ENCODE assay signal across 1 cellular context in the genomic region with DNA sequence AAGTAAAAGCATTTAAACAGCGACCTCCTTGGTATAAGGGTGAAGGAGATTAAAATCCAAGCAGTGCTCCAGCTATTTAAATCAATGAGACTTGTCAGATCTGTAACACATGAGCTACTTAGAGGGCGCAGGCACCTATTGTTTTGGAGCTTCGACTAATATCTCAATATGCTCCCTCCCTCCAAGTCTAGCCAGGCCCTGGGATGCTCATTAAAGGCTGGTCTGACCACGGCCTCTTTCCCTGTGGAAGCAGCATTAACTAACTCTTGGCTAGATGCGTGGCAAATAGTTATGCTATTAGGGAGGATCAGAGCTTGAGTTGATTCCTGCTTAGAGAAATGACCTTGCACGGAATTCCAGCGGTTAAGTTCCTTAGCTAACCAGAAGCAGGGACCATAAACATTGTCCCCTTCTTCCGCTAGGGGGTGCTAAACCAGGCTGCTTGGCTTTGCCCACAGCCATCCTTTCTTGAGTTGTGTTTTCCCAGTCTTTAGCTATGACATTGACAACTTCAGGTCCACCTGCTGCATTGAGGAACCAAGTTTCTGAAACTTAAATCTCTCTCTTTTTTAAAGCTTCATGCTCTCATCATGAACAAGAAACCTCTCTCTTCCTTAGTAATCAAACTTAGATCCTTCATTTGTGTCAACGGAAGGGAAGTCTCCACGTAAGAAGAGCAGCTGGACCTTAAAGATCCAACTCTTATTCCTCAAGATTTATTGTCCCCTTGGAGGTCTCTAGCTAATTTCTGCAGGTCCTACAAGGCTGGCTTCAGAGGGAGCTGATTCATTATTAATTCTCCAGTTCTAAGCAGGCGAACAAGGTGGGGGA.
TF ChIP-seq lines count a peak whose summit lies in the region.

No MANE protein-coding gene starts in this region.

TF ChIP-seq in HCT116, 20 proteins besides CTCF, POLR2A, EP300 and RAD21 (continued from another document):
- TF ChIP-seq, protein P1, sequence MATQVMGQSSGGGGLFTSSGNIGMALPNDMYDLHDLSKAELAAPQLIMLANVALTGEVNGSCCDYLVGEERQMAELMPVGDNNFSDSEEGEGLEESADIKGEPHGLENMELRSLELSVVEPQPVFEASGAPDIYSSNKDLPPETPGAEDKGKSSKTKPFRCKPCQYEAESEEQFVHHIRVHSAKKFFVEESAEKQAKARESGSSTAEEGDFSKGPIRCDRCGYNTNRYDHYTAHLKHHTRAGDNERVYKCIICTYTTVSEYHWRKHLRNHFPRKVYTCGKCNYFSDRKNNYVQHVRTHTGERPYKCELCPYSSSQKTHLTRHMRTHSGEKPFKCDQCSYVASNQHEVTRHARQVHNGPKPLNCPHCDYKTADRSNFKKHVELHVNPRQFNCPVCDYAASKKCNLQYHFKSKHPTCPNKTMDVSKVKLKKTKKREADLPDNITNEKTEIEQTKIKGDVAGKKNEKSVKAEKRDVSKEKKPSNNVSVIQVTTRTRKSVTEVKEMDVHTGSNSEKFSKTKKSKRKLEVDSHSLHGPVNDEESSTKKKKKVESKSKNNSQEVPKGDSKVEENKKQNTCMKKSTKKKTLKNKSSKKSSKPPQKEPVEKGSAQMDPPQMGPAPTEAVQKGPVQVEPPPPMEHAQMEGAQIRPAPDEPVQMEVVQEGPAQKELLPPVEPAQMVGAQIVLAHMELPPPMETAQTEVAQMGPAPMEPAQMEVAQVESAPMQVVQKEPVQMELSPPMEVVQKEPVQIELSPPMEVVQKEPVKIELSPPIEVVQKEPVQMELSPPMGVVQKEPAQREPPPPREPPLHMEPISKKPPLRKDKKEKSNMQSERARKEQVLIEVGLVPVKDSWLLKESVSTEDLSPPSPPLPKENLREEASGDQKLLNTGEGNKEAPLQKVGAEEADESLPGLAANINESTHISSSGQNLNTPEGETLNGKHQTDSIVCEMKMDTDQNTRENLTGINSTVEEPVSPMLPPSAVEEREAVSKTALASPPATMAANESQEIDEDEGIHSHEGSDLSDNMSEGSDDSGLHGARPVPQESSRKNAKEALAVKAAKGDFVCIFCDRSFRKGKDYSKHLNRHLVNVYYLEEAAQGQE (IDR thresholded peaks at IDR 0.05; ENCODE audit: low read depth) = no peak
- TF ChIP-seq JUND (IDR thresholded peaks at IDR 0.05) (no peak), POLR2AphosphoS5 (IDR thresholded peaks at IDR 0.05; ENCODE audit: low read depth, low read length) (no peak), EGR1 (IDR thresholded peaks at IDR 0.05; ENCODE audit: low read depth) (no peak), CEBPB (IDR thresholded peaks at IDR 0.05; ENCODE audit: low read depth) (no peak)
TF ChIP-seq in HCT116: peak in this region for 0.
